1 cellular context compared by ENCODE assay signal in genomic region chr10:69952069-69952800, GRCh38.
TF ChIP-seq lines count a peak whose summit lies in the region.

No MANE protein-coding gene starts in this region.

TF ChIP-seq in H1, 55 proteins besides CTCF, POLR2A, EP300 and RAD21 (continued from another document):
- TF ChIP-seq CBX8 (IDR thresholded peaks at IDR 0.05; ENCODE audit: borderline replicate concordance, low read depth, low read length) (no peak), SIN3A (conservative IDR thresholded peaks at IDR 0.05 in 1 of 2, IDR thresholded peaks at IDR 0.05 in 1 of 2; ENCODE audit: low read depth in 1 of 2, low read length in 2 of 2) (no peak), POU5F1 (IDR thresholded peaks at IDR 0.05; ENCODE audit: low read depth, low read length) (no peak), ASH2L (IDR thresholded peaks at IDR 0.05; ENCODE audit: low read length) (no peak), ATF2 (IDR thresholded peaks at IDR 0.05; ENCODE audit: low read length) (no peak), USF2 (IDR thresholded peaks at IDR 0.05; ENCODE audit: low read length) (no peak), ZNF274 (IDR thresholded peaks at IDR 0.05; ENCODE audit: borderline replicate concordance, extremely low read depth, low read length) (no peak), BACH1 (IDR thresholded peaks at IDR 0.05; ENCODE audit: low read length) (no peak), MAFK (IDR thresholded peaks at IDR 0.05; ENCODE audit: low read depth, low read length) (no peak)
